Comparison of ENCODE assay signal across 8 cellular contexts in the genomic region with DNA sequence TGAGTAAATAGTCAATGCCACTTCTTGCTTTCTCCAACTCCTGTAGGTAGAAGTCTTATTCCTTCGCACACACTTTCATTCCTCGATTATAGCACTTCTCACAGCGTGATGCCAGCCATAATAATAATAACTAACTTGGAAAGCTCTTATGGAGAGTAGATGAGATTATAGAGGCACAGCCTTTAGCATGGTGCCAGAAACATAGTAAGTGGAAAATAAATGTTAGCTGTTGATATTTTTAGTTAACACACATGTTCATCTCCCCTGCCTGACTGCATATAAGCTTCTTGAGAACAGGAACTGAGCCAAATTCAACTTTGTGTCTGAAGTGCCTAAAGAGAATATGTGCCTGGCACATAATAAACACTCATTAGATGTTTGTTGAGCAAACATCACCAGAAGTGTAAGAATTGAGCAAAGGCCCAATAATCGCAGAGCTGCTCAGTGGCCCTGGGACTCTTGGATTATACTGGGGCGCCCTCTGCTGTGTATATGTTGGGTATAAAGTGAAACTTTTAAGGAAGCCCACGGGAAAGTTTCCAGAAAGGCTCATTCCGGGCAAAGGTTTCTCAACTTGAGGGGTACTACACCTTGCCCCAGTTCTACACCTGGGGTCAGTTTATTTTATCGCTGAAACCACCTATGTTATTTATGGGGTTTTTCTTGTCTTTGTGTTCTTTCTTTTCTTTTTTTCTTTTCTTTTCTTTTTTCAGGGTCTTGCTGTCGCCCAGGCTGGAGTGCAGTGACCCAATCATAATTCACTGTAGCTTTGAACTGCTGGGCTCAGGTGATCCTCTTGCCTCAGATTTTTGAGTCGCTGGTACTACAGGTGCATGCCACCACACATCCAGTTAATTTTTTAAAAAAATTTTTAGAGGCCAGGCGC. TPM values are rescaled to one million over a fixed set of nuclear protein-coding genes. Genes with fewer than 3 reads are reported as not detected.
DNase-seq lines count a peak whose midpoint lies in the region; ATAC-seq and TF ChIP-seq lines count a peak whose summit lies in the region.

No MANE protein-coding gene starts in this region.

- H3K36me3 Mint-ChIP-seq in chondrocyte (ENCODE audit: low read depth): no peaks in the 10 kb centered on the region

- peaks cover 0 to 3% (median under 1%) of the 10 kb centered on the region in 4 donors for H3K27me3 ChIP-seq in liver (ENCODE audit: control insufficient read depth in 4 of 4, insufficient read depth in 4 of 4, low read length in 3 of 4)

- no peaks in the 10 kb centered on the region for H3K27me3 Mint-ChIP-seq in chondrocyte (ENCODE audit: low read depth)

- WGBS in liver: 46% methylated on average over 11 of the region's 11 CpGs

- no peak overlapping the region for H3K9ac ChIP-seq in liver (ENCODE audit: low read depth in 1 of 2, low read length in 2 of 2)

- peak overlapping the region; percentile 28 for H3K27ac Mint-ChIP-seq in chondrocyte (ENCODE audit: unreplicated experiment)

- TF ChIP-seq CTCF in GM12872 (IDR thresholded peaks at IDR 0.05; ENCODE audit: insufficient read depth, low read depth, low read length) (peak; percentile 52), chondrocyte (IDR thresholded peaks at IDR 0.05) (peak; percentile 90), liver (IDR thresholded peaks at IDR 0.05; ENCODE audit: low read depth, low read length, missing input control) (peak; percentile 78)

- peak; percentile 67 to 87 for DNase-seq in NCI-H446 (lab: John Stamatoyannopoulos, UW)
- peak; percentile 20 for DNase-seq in activated CD4-positive, alpha-beta T cell treated with anti-CD3 and anti-CD28 coated beads for 1 hour
- DNase-seq in chondrocyte (ENCODE audit: low spot score): no peak
- DNase-seq in stimulated activated CD4-positive, alpha-beta T cell treated with anti-CD3 and anti-CD28 coated beads, TNF-alpha, amount 100 ng/mL, for 24 hours (ENCODE audit: low read depth in 3 of 3): peak; percentile 24 to 42 (median 40)

- no peak overlapping the region for H3K4me3 Mint-ChIP-seq in chondrocyte (ENCODE audit: unreplicated experiment)

- peaks cover 0 to 3% (median 0%) of the 10 kb centered on the region in 4 donors for H3K4me1 ChIP-seq in liver (ENCODE audit: control insufficient read depth in 4 of 4, insufficient read depth in 4 of 4, low read length in 3 of 4)

- TF ChIP-seq RAD21 in liver (IDR thresholded peaks at IDR 0.05): peak; percentile 98 to 99

- peak; percentile 66 for ATAC-seq in HG03025 (IDR thresholded peaks at IDR 0.05; ENCODE audit: low FRiP score, unreplicated experiment)
- no peak for ATAC-seq in GM19328 (IDR thresholded peaks at IDR 0.05; ENCODE audit: unreplicated experiment)

- H3K9me3 ChIP-seq in liver (ENCODE audit: control insufficient read depth in 4 of 4, low read length in 3 of 4): no peaks in the 10 kb centered on the region

- peak overlapping the region in 1 of 3 donors; percentile 15 for H3K4me3 ChIP-seq in liver (ENCODE audit: low read depth in 1 of 3, low read length in 3 of 3)

- no peaks in the 10 kb centered on the region for H3K9me3 Mint-ChIP-seq in chondrocyte (ENCODE audit: low read depth)

- H3K4me1 Mint-ChIP-seq in chondrocyte (ENCODE audit: low read depth): peaks cover 24% of the 10 kb centered on the region

- no peaks in the 10 kb centered on the region for H3K36me3 ChIP-seq in liver (ENCODE audit: control insufficient read depth in 4 of 4, insufficient read depth in 3 of 4, low read depth in 1 of 4, low read length in 3 of 4)

- H3K27ac ChIP-seq in liver (ENCODE audit: low read depth in 1 of 2, low read length in 2 of 2): no peak overlapping the region

TF ChIP-seq in liver, 16 proteins besides CTCF, POLR2A, EP300 and RAD21:
- TF ChIP-seq RXRA (IDR thresholded peaks at IDR 0.05) (peak in 1 of 2 donors; percentile 7), EGR1 (IDR thresholded peaks at IDR 0.05; ENCODE audit: low read depth in 2 of 2) (no peak), HNF4A (conservative IDR thresholded peaks at IDR 0.05) (peak in 1 of 2 donors; percentile 10)

RNA-seq across cellular contexts. Expression of gene SLN, which starts 22.3 kb away (rescaled TPM):
- total RNA-seq in chondrocyte: not detected in 3 replicates
- not detected for total RNA-seq in liver
- not detected for polyA plus RNA-seq in liver
